Comparison of ENCODE assay signal across 8 cellular contexts in genomic region chr17:61399131-61400057, GRCh38. TPM values are rescaled to one million over a fixed set of nuclear protein-coding genes. Genes with fewer than 3 reads are reported as not detected.
A peak's percentile ranks its signal among the peaks of the same experiment; 100 is the strongest.
DNase-seq lines count a peak whose midpoint lies in the region; ATAC-seq and TF ChIP-seq lines count a peak whose summit lies in the region.

Gene TBX2, plus strand, starts transcription at chr17:61399843. Its CDS starts 334 bp downstream, at chr17:61400177.

- in situ Hi-C loops in Caki2 (cut with HindIII; ENCODE audit: low pct_unique_long_range_greater_than_20kb, low sequenced_read_pairs), result no loop called here

- no peaks in the 10 kb centered on the region for H3K36me3 ChIP-seq in iPS-15b (ENCODE audit: control insufficient read depth, insufficient read depth, low read length)

- no peaks in the 10 kb centered on the region for H3K4me1 ChIP-seq in iPS-15b (ENCODE audit: control insufficient read depth, insufficient read depth, low read length)

- no peak within 1 kb of the TSS for H3K9ac ChIP-seq in iPS-15b (ENCODE audit: low read depth, low read length)

- H3K27me3 ChIP-seq in iPS-15b (ENCODE audit: control insufficient read depth, insufficient read depth, low read length), result peaks cover 89% of the 10 kb centered on the region

- TF ChIP-seq POLR2A in GM18505 (IDR thresholded peaks at IDR 0.05; ENCODE audit: borderline replicate concordance, extremely low read depth, insufficient read depth, insufficient read length), result no peak

- ATAC-seq in HG02798 (IDR thresholded peaks at IDR 0.05; ENCODE audit: poor library complexity, unreplicated experiment), result no peak
- ATAC-seq in GM21390 (IDR thresholded peaks at IDR 0.05; ENCODE audit: unreplicated experiment), result no peak
- ATAC-seq in GM18505 (IDR thresholded peaks at IDR 0.05; ENCODE audit: unreplicated experiment), result no peak

- no peaks in the 10 kb centered on the region for H3K9me3 ChIP-seq in iPS-15b (ENCODE audit: control insufficient read depth, insufficient read depth, low read length)

- peak within 1 kb of the TSS; percentile 37 for H3K4me3 ChIP-seq in iPS-15b (ENCODE audit: low read depth, low read length)
- peak within 1 kb of the TSS; percentile 75 for H3K4me3 ChIP-seq in skeletal muscle cell (ENCODE audit: low read depth, low read length)

- peak; percentile 72 for DNase-seq in Caki2 (ENCODE audit: low read depth)
- peak; percentile 90 for DNase-seq in M059J (ENCODE audit: low read depth)
- peak; percentile 89 for DNase-seq in amniotic stem cell (lab: John Stamatoyannopoulos, UW)
- peak; percentile 91 for DNase-seq in skeletal muscle cell (ENCODE audit: low read depth)

RNA-seq across cellular contexts. Expression of gene TBX2, which starts in this region (rescaled TPM):
- total RNA-seq in Caki2 (2014; rRNA removed; shearing (Covaris generic); ENCODE audit: low replicate concordance), result 0.49 and 1.2 TPM in 2 replicates
- 1.4 and 4.9 TPM in 2 replicates for total RNA-seq in M059J (2014; rRNA removed; shearing (Covaris generic))
